ENCODE assay signal across 12 cellular contexts in the genomic region with DNA sequence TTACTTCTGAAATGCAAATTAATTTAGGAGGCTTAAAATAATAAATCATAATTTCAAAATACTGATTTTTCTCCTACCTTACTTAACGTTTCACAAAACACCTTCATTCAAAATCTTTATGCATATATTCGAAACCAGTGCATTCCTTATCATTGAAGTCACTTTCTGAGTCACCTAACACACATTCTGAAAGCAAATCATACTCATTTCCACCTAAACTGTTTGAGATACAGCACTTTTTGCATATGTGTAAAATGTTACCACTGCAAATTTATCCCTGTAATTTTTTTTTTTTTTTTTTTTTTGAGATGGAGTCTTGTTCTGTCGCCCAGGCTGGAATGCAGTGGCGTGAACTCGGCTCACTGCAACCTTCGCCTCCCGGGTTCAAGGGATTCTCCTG. TPM values are rescaled to one million over a fixed set of nuclear protein-coding genes. Genes with fewer than 3 reads are reported as not detected.
A peak's percentile ranks its signal among the peaks of the same experiment; 100 is the strongest.
DNase-seq lines count a peak whose midpoint lies in the region; ATAC-seq, FAIRE-seq and TF ChIP-seq lines count a peak whose summit lies in the region.
"Had no signal": no experiment of that assay in that cellular context is flagged by ENCODE, and none has a peak within 500 bp of the region (broad histone marks: within the 10 kb centered on the region; RNA-seq: fewer than 3 reads in every experiment).

No MANE protein-coding gene starts in this region.

- peak overlapping the region; percentile 47 for H3K27ac ChIP-seq in osteoblast (ENCODE audit: low read depth, low read length)
- H3K27ac ChIP-seq: body of pancreas had no signal

- peaks cover 2% of the 10 kb centered on the region for H4K20me1 ChIP-seq in osteoblast (ENCODE audit: insufficient read depth, low read length)

- no peak overlapping the region for H3K27ac Mint-ChIP-seq in naive thymus-derived CD8-positive, alpha-beta T cell

- TF ChIP-seq POLR2A in GM12891 (IDR thresholded peaks at IDR 0.05; ENCODE audit: low read depth, low read length) = no peak

- ATAC-seq in HG03432 (IDR thresholded peaks at IDR 0.05; ENCODE audit: unreplicated experiment) = peak; percentile 42
- no peak for ATAC-seq in naive thymus-derived CD8-positive, alpha-beta T cell
- no peak for ATAC-seq in GM21723 (IDR thresholded peaks at IDR 0.05; ENCODE audit: unreplicated experiment)
- ATAC-seq: body of pancreas, HepG2, sciatic nerve had no signal

- peaks cover 40% of the 10 kb centered on the region for H3K79me2 ChIP-seq in osteoblast (ENCODE audit: insufficient read depth, low read length)

- H3K4me1 ChIP-seq in osteoblast (ENCODE audit: insufficient read depth, low read length) = peaks cover 7% of the 10 kb centered on the region
- H3K4me1 ChIP-seq: body of pancreas had no signal

- peaks cover 8 to 62% (median 17%) of the 10 kb centered on the region in 3 donors for H3K36me3 Mint-ChIP-seq in naive thymus-derived CD8-positive, alpha-beta T cell

- H3K4me3 ChIP-seq in astrocyte of the cerebellum (ENCODE audit: low read depth, low read length) = no peak overlapping the region
- no peak overlapping the region for H3K4me3 ChIP-seq in osteoblast (ENCODE audit: insufficient read depth, low read length)
- H3K4me3 ChIP-seq: body of pancreas had no signal

- POLR2A ChIA-PET in naive thymus-derived CD8-positive, alpha-beta T cell (lab: Charles Lee) = no interaction called here

- H3K4me2 ChIP-seq in osteoblast (ENCODE audit: insufficient read depth, low read length) = no peak overlapping the region

- H3K27me3 Mint-ChIP-seq in naive thymus-derived CD8-positive, alpha-beta T cell = no peaks in the 10 kb centered on the region

- H3K4me1 Mint-ChIP-seq in naive thymus-derived CD8-positive, alpha-beta T cell = peaks cover 6 to 31% (median 18%) of the 10 kb centered on the region in 4 donors

- H2AFZ ChIP-seq in osteoblast (ENCODE audit: low read length) = no peak overlapping the region

- DNase-seq in GM12891 (ENCODE audit: insufficient read length, low spot score) = no peak
- peak; percentile 38 for DNase-seq in astrocyte of the cerebellum (ENCODE audit: low read depth)
- no peak for DNase-seq in osteoblast (ENCODE audit: insufficient read length, low spot score, missing footprints)
- no peak for DNase-seq in naive thymus-derived CD8-positive, alpha-beta T cell
- no peak for DNase-seq in NCI-H748 treated with DMSO at 0.1 percent for 48 hours (lab: John Stamatoyannopoulos, UW)
- DNase-seq in NAMALWA (ENCODE audit: low spot score) = no peak
- DNase-seq: body of pancreas, midbrain had no signal

- H3K4me3 Mint-ChIP-seq in naive thymus-derived CD8-positive, alpha-beta T cell = no peak overlapping the region

- no peaks in the 10 kb centered on the region for H3K27me3 ChIP-seq in osteoblast (ENCODE audit: insufficient read depth, low read length)
- H3K27me3 ChIP-seq: body of pancreas had no signal

- peaks cover 49% of the 10 kb centered on the region for H3K36me3 ChIP-seq in osteoblast (ENCODE audit: insufficient read depth, low read length)

- H3K9me3 ChIP-seq in osteoblast (ENCODE audit: low read depth, low read length) = no peaks in the 10 kb centered on the region
- H3K9me3 ChIP-seq: body of pancreas had no signal

- peak; percentile 74 for FAIRE-seq in GM12891 (lab: Jason Lieb, UNC)
- FAIRE-seq: HepG2 had no signal

- H3K9me3 Mint-ChIP-seq in naive thymus-derived CD8-positive, alpha-beta T cell = no peaks in the 10 kb centered on the region

- in situ Hi-C loops in astrocyte of the cerebellum (cut with HindIII; ENCODE audit: low sequenced_read_pairs) = no loop called here

- TF ChIP-seq CTCF in astrocyte of the cerebellum (IDR thresholded peaks at IDR 0.05; ENCODE audit: low read depth, low read length, missing control alignments) = no peak
- no peak for TF ChIP-seq CTCF in osteoblast (IDR thresholded peaks at IDR 0.05; ENCODE audit: extremely low read depth, low read depth, low read length)

TF ChIP-seq in GM12891, 5 proteins besides CTCF, POLR2A, EP300 and RAD21:
- TF ChIP-seq PAX5 (IDR thresholded peaks at IDR 0.05; ENCODE audit: insufficient read depth, low read length, severe bottlenecking) = no peak
- TF ChIP-seq POLR2AphosphoS5 (IDR thresholded peaks at IDR 0.05; ENCODE audit: low read depth, low read length) = no peak
- TF ChIP-seq POU2F2 (IDR thresholded peaks at IDR 0.05; ENCODE audit: low read depth, low read length) = no peak
- no peak for TF ChIP-seq SPI1 (IDR thresholded peaks at IDR 0.05; ENCODE audit: low read depth, low read length)

RNA-seq across cellular contexts. Expression of a gene that starts 15.7 kb away (rescaled TPM):
- polyA plus RNA-seq in GM12891 (2012; ENCODE audit: low read depth, missing spikeins) = 23.2 TPM
- 34.7 and 40.1 TPM in 2 replicates for total RNA-seq in osteoblast
- 10 to 100 TPM; 33.9 to 35.0 TPM for total RNA-seq in naive thymus-derived CD8-positive, alpha-beta T cell
- 1 to 10 TPM; 5.0 to 5.8 (median 5.8) TPM for polyA plus RNA-seq in naive thymus-derived CD8-positive, alpha-beta T cell

RNA-seq across cellular contexts. Expression of a gene that starts 46.8 kb away (rescaled TPM):
- polyA plus RNA-seq in GM12891 (2012; ENCODE audit: low read depth, missing spikeins) = 0.80 TPM
- 2.2 and 2.4 TPM in 2 replicates for total RNA-seq in osteoblast
- 1 to 10 TPM; 5.9 to 6.2 TPM for total RNA-seq in naive thymus-derived CD8-positive, alpha-beta T cell
- under 1 TPM in 2 of 3 donors, not detected in 1; 0.07 TPM for polyA plus RNA-seq in naive thymus-derived CD8-positive, alpha-beta T cell
